ENCODE assay signal across 8 cellular contexts in the genomic region with DNA sequence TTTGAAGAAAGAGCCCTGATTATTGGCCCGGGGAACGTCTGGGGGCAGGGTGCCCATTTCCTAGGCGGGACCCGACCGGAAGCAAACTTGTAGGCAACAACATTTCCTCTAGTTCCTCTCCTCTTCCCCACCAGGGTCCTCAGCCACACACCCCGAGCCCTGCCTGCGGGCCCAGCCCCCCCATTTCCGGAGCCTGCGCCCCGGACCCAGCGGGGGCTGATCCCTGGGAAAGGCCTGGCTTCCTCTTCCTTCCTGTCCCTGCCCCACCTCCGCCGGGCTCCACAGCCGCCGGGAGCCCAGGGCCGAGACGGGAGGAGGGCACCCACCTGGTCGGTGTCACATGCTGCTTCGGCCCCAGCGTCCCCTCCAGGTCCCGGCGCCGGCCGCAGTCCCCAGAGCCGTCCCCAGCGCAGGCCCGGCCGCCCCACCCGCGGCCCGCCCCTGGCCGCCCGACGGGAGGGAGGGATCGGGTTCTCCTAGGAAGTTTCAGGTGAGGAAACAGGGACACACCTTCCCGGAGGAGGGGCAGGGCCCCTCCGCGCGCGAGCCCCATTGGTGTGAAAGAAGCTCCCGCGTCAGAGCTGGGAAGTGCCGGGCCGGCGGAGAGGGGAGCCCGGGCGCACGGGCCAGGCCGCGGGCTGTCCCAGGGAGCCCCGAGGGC. TPM values are rescaled to one million over a fixed set of nuclear protein-coding genes. Genes with fewer than 3 reads are reported as not detected.
DNase-seq lines count a peak whose midpoint lies in the region; ATAC-seq and TF ChIP-seq lines count a peak whose summit lies in the region.
"Not testable (repeated sequence)": the region's sequence is repeated elsewhere in the genome, so short reads cannot be mapped to it uniquely, and the experiment has no call there.

A gene (minus strand): TSS at position 622 of the 661 bp plus-strand sequence. CDS start 7,450 bp downstream, outside the sequence.

- not testable (repeated sequence) for TF ChIP-seq POLR2A in breast epithelium (IDR thresholded peaks at IDR 0.05)

- H4K20me1 ChIP-seq in smooth muscle cell (ENCODE audit: low read depth) = not testable (repeated sequence)

- not testable (repeated sequence) for H3K4me2 ChIP-seq in smooth muscle cell

- H3K4me1 Mint-ChIP-seq in Calu3 (ENCODE audit: low read depth, unreplicated experiment); activated CD4-positive, alpha-beta T cell treated with anti-CD3 and anti-CD28 coated beads for 36 hours: not testable (repeated sequence)

- not testable (repeated sequence) for BruUV-seq in Calu3 (replicated peaks; lab: Mats Ljungman, UMichigan)

- H3K27me3 Mint-ChIP-seq in Calu3 (ENCODE audit: unreplicated experiment); activated CD4-positive, alpha-beta T cell treated with anti-CD3 and anti-CD28 coated beads for 36 hours: not testable (repeated sequence)

- CTCF ChIA-PET in Calu3 (lab: Charles Lee); activated CD4-positive, alpha-beta T cell treated with anti-CD3 and anti-CD28 coated beads for 36 hours (lab: Charles Lee): not testable (repeated sequence)

- H3K9me3 ChIP-seq in breast epithelium; smooth muscle cell (replicated peaks; ENCODE audit: low read depth): not testable (repeated sequence)

- H2AFZ ChIP-seq in smooth muscle cell (ENCODE audit: low read depth) = not testable (repeated sequence)

- not testable (repeated sequence) for H3K27ac ChIP-seq in breast epithelium; smooth muscle cell (ENCODE audit: low read depth)

- POLR2A ChIA-PET in activated CD4-positive, alpha-beta T cell treated with anti-CD3 and anti-CD28 coated beads for 36 hours (lab: Charles Lee) = not testable (repeated sequence)

- DNase-seq in Calu3; breast epithelium (ENCODE audit: low spot score in 2 of 2); left lobe of liver (ENCODE audit: low spot score); smooth muscle cell (lab: John Stamatoyannopoulos, UW; ENCODE audit: unreplicated experiment): not testable (repeated sequence)
- DNase-seq in activated CD4-positive, alpha-beta T cell treated with anti-CD3 and anti-CD28 coated beads for 36 hours = peak; percentile 10

- H3K36me3 Mint-ChIP-seq in Calu3 (ENCODE audit: insufficient read depth, unreplicated experiment); activated CD4-positive, alpha-beta T cell treated with anti-CD3 and anti-CD28 coated beads for 36 hours (ENCODE audit: low read depth): not testable (repeated sequence)

- H3K9me3 Mint-ChIP-seq in Calu3 (ENCODE audit: low read depth, unreplicated experiment); activated CD4-positive, alpha-beta T cell treated with anti-CD3 and anti-CD28 coated beads for 36 hours (ENCODE audit: low read depth): not testable (repeated sequence)

- peak within 1 kb of the TSS in 1 of 3 donors; percentile 28 for H3K4me3 ChIP-seq in breast epithelium
- H3K4me3 ChIP-seq in smooth muscle cell = peak within 1 kb of the TSS; percentile 44

- H3K4me1 ChIP-seq in breast epithelium; smooth muscle cell (ENCODE audit: low read depth): not testable (repeated sequence)

- TF ChIP-seq CTCF in Calu3 (IDR thresholded peaks at IDR 0.05; ENCODE audit: unreplicated experiment); breast epithelium (IDR thresholded peaks at IDR 0.05); smooth muscle cell (IDR thresholded peaks at IDR 0.05; ENCODE audit: borderline replicate concordance, insufficient read depth, poor library complexity, severe bottlenecking): not testable (repeated sequence)

- H3K36me3 ChIP-seq in breast epithelium; smooth muscle cell (ENCODE audit: low read depth): not testable (repeated sequence)

- H3K9ac ChIP-seq in smooth muscle cell (ENCODE audit: low read depth) = not testable (repeated sequence)

- H3K4me3 Mint-ChIP-seq in Calu3 (ENCODE audit: low read depth, unreplicated experiment) = not testable (repeated sequence)
- H3K4me3 Mint-ChIP-seq in activated CD4-positive, alpha-beta T cell treated with anti-CD3 and anti-CD28 coated beads for 36 hours = peak within 1 kb of the TSS; percentile 56

- not testable (repeated sequence) for H3K27ac Mint-ChIP-seq in Calu3 (ENCODE audit: unreplicated experiment); activated CD4-positive, alpha-beta T cell treated with anti-CD3 and anti-CD28 coated beads for 36 hours

- intact Hi-C loops in Calu3 (cut with micrococcal nuclease; ENCODE audit: unreplicated experiment); activated CD4-positive, alpha-beta T cell treated with anti-CD3 and anti-CD28 coated beads for 36 hours (cut with DNase I, micrococcal nuclease); breast epithelium (cut with DNase I; ENCODE audit: low total_unique reads): not testable (repeated sequence)

- not testable (repeated sequence) for H3F3A ChIP-seq in smooth muscle cell (ENCODE audit: low read depth)

- not testable (repeated sequence) for H3K27me3 ChIP-seq in breast epithelium; smooth muscle cell (ENCODE audit: low read depth)

- H3K79me2 ChIP-seq in smooth muscle cell (ENCODE audit: low read depth) = not testable (repeated sequence)

- ATAC-seq in GM19455 (IDR thresholded peaks at IDR 0.05; ENCODE audit: unreplicated experiment) (peak; percentile 83), HG02678 (IDR thresholded peaks at IDR 0.05; ENCODE audit: unreplicated experiment) (peak; percentile 64), HG03342 (IDR thresholded peaks at IDR 0.05; ENCODE audit: unreplicated experiment) (peak; percentile 74), left lobe of liver (peak; percentile 95)
- ATAC-seq in activated CD4-positive, alpha-beta T cell treated with anti-CD3 and anti-CD28 coated beads for 36 hours = peak; percentile 70

- WGBS in smooth muscle cell (ENCODE audit: low lambda C conversion rate) = no CpG with 5 or more reads among the region's 51 CpGs

RNA-seq across cellular contexts. Expression of the gene that starts here (rescaled TPM):
- total RNA-seq in Calu3 (2022) = 11.8 and 13.7 TPM in 2 replicates
- 1 to 10 TPM; 5.1 to 6.3 TPM for total RNA-seq in activated CD4-positive, alpha-beta T cell treated with anti-CD3 and anti-CD28 coated beads for 36 hours
- 10 to 100 TPM in 2 of 3 donors, 1 to 10 TPM in 1; 4.3 to 31.8 (median 15.4) TPM for total RNA-seq in breast epithelium
- 7.2 TPM for total RNA-seq in left lobe of liver
- total RNA-seq in smooth muscle cell = 4.7 and 6.7 TPM in 2 replicates
- 4.2 and 7.5 TPM in 2 replicates for polyA plus RNA-seq in smooth muscle cell
